ENCODE assay signal across 1 cellular context in genomic region chrX:130084651-130085237, GRCh38.
TF ChIP-seq lines count a peak whose summit lies in the region.

No MANE protein-coding gene starts in this region.

TF ChIP-seq in GM23338, 12 proteins besides CTCF, POLR2A, EP300 and RAD21 (continued from another document):
- TF ChIP-seq ZNF462 (CRISPR knock-in tag; IDR thresholded peaks at IDR 0.05) (no peak), JUNB (IDR thresholded peaks at IDR 0.05; ENCODE audit: unreplicated experiment) (no peak)
